ENCODE assay signal across 24 cellular contexts in the genomic region with DNA sequence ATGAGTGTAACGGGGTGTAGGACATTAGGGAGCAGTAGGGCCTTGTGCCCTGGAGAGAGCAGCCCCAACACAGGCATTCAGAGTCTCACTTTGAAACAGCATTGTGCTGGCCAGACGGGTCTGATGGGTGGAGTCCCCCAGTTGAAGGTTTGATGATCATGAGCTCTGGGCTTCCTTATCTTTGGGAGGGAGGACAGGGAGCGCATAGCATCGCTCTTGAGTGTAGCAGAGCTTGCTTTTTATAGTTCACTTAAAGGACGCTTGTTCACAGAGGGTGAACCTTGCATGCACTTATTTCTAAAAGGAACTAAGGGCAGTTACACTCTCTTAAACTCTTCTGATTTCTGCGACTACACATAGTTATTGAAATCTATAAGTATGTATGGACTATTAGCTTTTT. TPM values are rescaled to one million over a fixed set of nuclear protein-coding genes. Genes with fewer than 3 reads are reported as not detected.
DNase-seq lines count a peak whose midpoint lies in the region; ATAC-seq and TF ChIP-seq lines count a peak whose summit lies in the region.
"Had no signal": no experiment of that assay in that cellular context is flagged by ENCODE, and none has a peak within 500 bp of the region (broad histone marks: within the 10 kb centered on the region; RNA-seq: fewer than 3 reads in every experiment).

No MANE protein-coding gene starts in this region.

- no peak for DNase-seq in Right ventricle myocardium superior
- no peak for DNase-seq in cardiac septum (ENCODE audit: low spot score)
- no peak for DNase-seq in heart right ventricle
- no peak for DNase-seq in left ventricle myocardium superior
- peak; percentile 36 for DNase-seq in testis
- DNase-seq in type B pancreatic cell (ENCODE audit: extremely low spot score, unreplicated experiment), result no peak
- DNase-seq in dorsolateral prefrontal cortex, result no peak
- DNase-seq: 8988T; ACHN; AML-193; BE2C; CD4-positive, alpha-beta T cell; CD8-positive, alpha-beta memory T cell; DMS 273 treated with DMSO at 0.1 percent for 48 hours; DMS79; GF-D8; GOT3; HFFc6 had no signal

- TF ChIP-seq CTCF in heart right ventricle (IDR thresholded peaks at IDR 0.05) (no peak), testis (IDR thresholded peaks at IDR 0.05) (no peak), type B pancreatic cell (conservative IDR thresholded peaks at IDR 0.05) (no peak), dorsolateral prefrontal cortex (IDR thresholded peaks at IDR 0.05 in 54 of 56, conservative IDR thresholded peaks at IDR 0.05 in 2 of 56; ENCODE audit: low read depth in 1 of 56, partially characterized antibody in 56 of 56) (no peak)

- peaks cover 0 to 44% (median 5%) of the 10 kb centered on the region in 7 donors for H3K27me3 ChIP-seq in heart right ventricle
- H3K27me3 ChIP-seq in testis, result no peaks in the 10 kb centered on the region
- H3K27me3 ChIP-seq in dorsolateral prefrontal cortex, result peaks cover 0 to 6% (median 0%) of the 10 kb centered on the region in 45 donors
- H3K27me3 ChIP-seq: BE2C; BLaER1 treated with 17β-estradiol and CSF1 and Interleukin-3, amounts not matched to agents 10 nM and 100 nM had no signal

- no peak overlapping the region for H3K27ac Mint-ChIP-seq in type B pancreatic cell
- H3K27ac Mint-ChIP-seq: CD14-positive monocyte; CD4-positive, alpha-beta T cell; CD8-positive, alpha-beta memory T cell; HFFc6 had no signal

- intact Hi-C loops in Right ventricle myocardium superior (cut with DNase I), result no loop called here
- intact Hi-C loops in cardiac septum (cut with DNase I), result no loop called here
- intact Hi-C loops in heart right ventricle (cut with DNase I), result no loop called here
- intact Hi-C loops in left ventricle myocardium superior (cut with micrococcal nuclease), result no loop called here
- intact Hi-C loops in testis (cut with DNase I; ENCODE audit: low total_unique reads), result no loop called here
- intact Hi-C loops in dorsolateral prefrontal cortex (cut with DNase I), result no loop called here

- H3K4me3 ChIP-seq in heart right ventricle (no peak overlapping the region), testis (no peak overlapping the region), dorsolateral prefrontal cortex (no peak overlapping the region)
- H3K4me3 ChIP-seq: A549; BLaER1 treated with 17β-estradiol and CSF1 and Interleukin-3, amounts not matched to agents 10 nM and 100 nM; HAP-1 had no signal

- ATAC-seq in Right ventricle myocardium superior (ENCODE audit: poor library complexity) (peak; percentile 95), heart right ventricle (peak in 6 of 8 donors; percentile 28 to 95 (median 58)), left ventricle myocardium superior (peak; percentile 91), HG02798 (IDR thresholded peaks at IDR 0.05; ENCODE audit: poor library complexity, unreplicated experiment) (no peak)

- H3K4me3 Mint-ChIP-seq in type B pancreatic cell, result no peak overlapping the region
- H3K4me3 Mint-ChIP-seq: CD4-positive, alpha-beta T cell; CD8-positive, alpha-beta memory T cell; HFFc6 had no signal

- no peaks in the 10 kb centered on the region for H3K9me3 ChIP-seq in heart right ventricle
- no peaks in the 10 kb centered on the region for H3K9me3 ChIP-seq in testis
- H3K9me3 ChIP-seq: A549; BE2C; BLaER1 treated with 17β-estradiol and CSF1 and Interleukin-3, amounts not matched to agents 10 nM and 100 nM; HAP-1 had no signal

- H3K36me3 ChIP-seq in heart right ventricle, result no peaks in the 10 kb centered on the region
- no peaks in the 10 kb centered on the region for H3K36me3 ChIP-seq in testis (ENCODE audit: low read depth, missing control alignments)
- H3K36me3 ChIP-seq: BE2C, HAP-1 had no signal

- no peaks in the 10 kb centered on the region for H3K9me3 Mint-ChIP-seq in type B pancreatic cell
- H3K9me3 Mint-ChIP-seq: CD14-positive monocyte; CD4-positive, alpha-beta T cell; CD8-positive, alpha-beta memory T cell; HFFc6 had no signal

- no peaks in the 10 kb centered on the region for H3K36me3 Mint-ChIP-seq in type B pancreatic cell
- H3K36me3 Mint-ChIP-seq: CD8-positive, alpha-beta memory T cell had no signal

- peaks cover 0 to 3% (median 0%) of the 10 kb centered on the region in 9 donors for H3K4me1 ChIP-seq in heart right ventricle
- no peaks in the 10 kb centered on the region for H3K4me1 ChIP-seq in testis
- H3K4me1 ChIP-seq: A549, BE2C, HAP-1 had no signal

- no peaks in the 10 kb centered on the region for H3K4me1 Mint-ChIP-seq in type B pancreatic cell (ENCODE audit: unreplicated experiment)
- H3K4me1 Mint-ChIP-seq: CD8-positive, alpha-beta memory T cell had no signal

- 35 to 47% methylated on average over 6 of the region's 6 CpGs for WGBS in heart right ventricle, 2 donors
- whole genome bisulfite sequencing in testis, 2 donors, result 61 to 65% methylated on average over 6 of the region's 6 CpGs

- TF ChIP-seq POLR2A in testis (IDR thresholded peaks at IDR 0.05), result no peak

- H3K27me3 Mint-ChIP-seq in type B pancreatic cell, result peaks cover 47% of the 10 kb centered on the region

- H3K27ac ChIP-seq in heart right ventricle (peak overlapping the region in 3 of 10 donors; percentile 11 to 72 (median 54)), testis (no peak overlapping the region), dorsolateral prefrontal cortex (no peak overlapping the region)
- H3K27ac ChIP-seq: A549; BLaER1 treated with 17β-estradiol and CSF1 and Interleukin-3, amounts not matched to agents 10 nM and 100 nM had no signal

RNA-seq across cellular contexts. Expression of gene KCNK13, which starts 10.6 kb away (rescaled TPM):
- 4.7 TPM for total RNA-seq in Right ventricle myocardium superior
- total RNA-seq in cardiac septum, result 0.62 TPM
- 1 to 10 TPM in 5 of 10 donors, under 1 TPM in 5; 0.15 to 9.6 (median 1.0) TPM for total RNA-seq in heart right ventricle
- polyA plus RNA-seq in heart right ventricle, result 1 to 10 TPM in 1 of 2 donors, under 1 TPM in 1; 0.59 to 1.9 TPM
- total RNA-seq in left ventricle myocardium superior, result 4.5 TPM
- 10 to 100 TPM; 42.5 to 59.1 TPM for total RNA-seq in testis
- polyA plus RNA-seq in testis (ENCODE audit: insufficient read depth, low read depth, low replicate concordance), result 26.2 TPM
- total RNA-seq in type B pancreatic cell (ENCODE audit: low replicate concordance), result 3.2 and 3.8 TPM in 2 replicates
- 1 to 10 TPM in 95 of 120 experiments, under 1 TPM in 25; 0.60 to 4.1 (median 1.4) TPM for total RNA-seq in dorsolateral prefrontal cortex
- total RNA-seq: CD4-positive, alpha-beta T cell; G401; HFFc6 had no signal
- polyA plus RNA-seq: A549; CD8-positive, alpha-beta memory T cell had no signal
